ENCODE assay signal across 18 cellular contexts in genomic region chr12:52347016-52347415, GRCh38. TPM values are rescaled to one million over a fixed set of nuclear protein-coding genes. Genes with fewer than 3 reads are reported as not detected.
A peak's percentile ranks its signal among the peaks of the same experiment; 100 is the strongest.
DNase-seq lines count a peak whose midpoint lies in the region; ATAC-seq and TF ChIP-seq lines count a peak whose summit lies in the region.
"Had no signal": no experiment of that assay in that cellular context is flagged by ENCODE, and none has a peak within 500 bp of the region (broad histone marks: within the 10 kb centered on the region; RNA-seq: fewer than 3 reads in every experiment).

No MANE protein-coding gene starts in this region.

- TF ChIP-seq CTCF in natural killer cell (IDR thresholded peaks at IDR 0.05) (no peak), progenitor cell of endocrine pancreas (IDR thresholded peaks at IDR 0.05; ENCODE audit: unreplicated experiment) (no peak), foreskin fibroblast (IDR thresholded peaks at IDR 0.05; ENCODE audit: low read depth, low read length) (no peak), WTC11 (IDR thresholded peaks at IDR 0.05) (no peak)

- H3K4me1 Mint-ChIP-seq in natural killer cell treated with Interleukin-12 subunit alpha and Interleukin-12 subunit beta and Interleukin-15 and Interleukin-18, amount 100 ng/mL, for 72 hours (ENCODE audit: low read depth in 2 of 2), result peaks cover 9 to 11% of the 10 kb centered on the region in 2 donors
- H3K4me1 Mint-ChIP-seq in natural killer cell (peaks cover 6 to 23% of the 10 kb centered on the region in 2 donors), progenitor cell of endocrine pancreas (ENCODE audit: low read depth) (peaks cover 28% of the 10 kb centered on the region), WTC11 (no peaks in the 10 kb centered on the region)

- peaks cover 26 to 34% of the 10 kb centered on the region in 2 donors for H3K27me3 Mint-ChIP-seq in natural killer cell treated with Interleukin-12 subunit alpha and Interleukin-12 subunit beta and Interleukin-15 and Interleukin-18, amount 100 ng/mL, for 72 hours
- H3K27me3 Mint-ChIP-seq in natural killer cell (ENCODE audit: low read depth in 2 of 2) (peaks cover 65 to 75% of the 10 kb centered on the region in 2 donors), progenitor cell of endocrine pancreas (peaks cover 39% of the 10 kb centered on the region), WTC11 (ENCODE audit: low read depth) (no peaks in the 10 kb centered on the region)

- H3K4me3 ChIP-seq in foreskin fibroblast (ENCODE audit: low read depth in 1 of 2, low read length in 2 of 2), result no peak overlapping the region
- H3K4me3 ChIP-seq: GM23248 had no signal

- no peak overlapping the region for H3K4me3 Mint-ChIP-seq in natural killer cell treated with Interleukin-12 subunit alpha and Interleukin-12 subunit beta and Interleukin-15 and Interleukin-18, amount 100 ng/mL, for 72 hours
- H3K4me3 Mint-ChIP-seq in natural killer cell (no peak overlapping the region), progenitor cell of endocrine pancreas (ENCODE audit: low read depth) (no peak overlapping the region), WTC11 (no peak overlapping the region)
- H3K4me3 Mint-ChIP-seq: CD4-positive, alpha-beta memory T cell had no signal

- no peaks in the 10 kb centered on the region for H3K36me3 Mint-ChIP-seq in natural killer cell treated with Interleukin-12 subunit alpha and Interleukin-12 subunit beta and Interleukin-15 and Interleukin-18, amount 100 ng/mL, for 72 hours
- H3K36me3 Mint-ChIP-seq in natural killer cell, result no peaks in the 10 kb centered on the region
- H3K36me3 Mint-ChIP-seq in progenitor cell of endocrine pancreas (ENCODE audit: insufficient read depth), result no peaks in the 10 kb centered on the region
- peaks cover 3% of the 10 kb centered on the region; the same call in 1 of the 2 replicates for H3K36me3 Mint-ChIP-seq in WTC11
- H3K36me3 Mint-ChIP-seq: CD4-positive, alpha-beta memory T cell had no signal

- no peaks in the 10 kb centered on the region for H3K9me3 Mint-ChIP-seq in natural killer cell treated with Interleukin-12 subunit alpha and Interleukin-12 subunit beta and Interleukin-15 and Interleukin-18, amount 100 ng/mL, for 72 hours
- H3K9me3 Mint-ChIP-seq in natural killer cell (no peaks in the 10 kb centered on the region), progenitor cell of endocrine pancreas (ENCODE audit: low read depth) (no peaks in the 10 kb centered on the region), WTC11 (peaks cover 13% of the 10 kb centered on the region)

- intact Hi-C loops in natural killer cell (cut with micrococcal nuclease), result no loop called here

- no peaks in the 10 kb centered on the region for H3K27me3 ChIP-seq in layer of hippocampus (ENCODE audit: control insufficient read depth, insufficient read depth, low read length)

- no peak overlapping the region for H3K27ac Mint-ChIP-seq in natural killer cell treated with Interleukin-12 subunit alpha and Interleukin-12 subunit beta and Interleukin-15 and Interleukin-18, amount 100 ng/mL, for 72 hours
- H3K27ac Mint-ChIP-seq in natural killer cell (no peak overlapping the region), progenitor cell of endocrine pancreas (peak overlapping the region; percentile 15), WTC11 (no peak overlapping the region)
- H3K27ac Mint-ChIP-seq: CD4-positive, alpha-beta memory T cell had no signal

- H3K27ac ChIP-seq in layer of hippocampus (ENCODE audit: low read depth, low read length), result peak overlapping the region; percentile 10
- H3K27ac ChIP-seq: GM23248 had no signal

- DNase-seq in natural killer cell treated with Interleukin-12 subunit alpha and Interleukin-12 subunit beta and Interleukin-15 and Interleukin-18, amount 100 ng/mL, for 72 hours (ENCODE audit: low spot score), result peak; percentile 49
- DNase-seq in natural killer cell (no peak), progenitor cell of endocrine pancreas (ENCODE audit: low spot score, unreplicated experiment) (no peak), foreskin fibroblast (no peak), WTC11 (ENCODE audit: low spot score) (no peak), iPS-NIHi7 (ENCODE audit: extremely low spot score) (no peak)
- DNase-seq: CD4-positive, alpha-beta memory T cell; DMS79; GM23248; MV-4-11; NCI-H1436; NCI-H2029 treated with DMSO at 0.1 percent for 48 hours; NCI-H510A treated with DMSO at 0.1 percent for 48 hours had no signal

- ATAC-seq in natural killer cell treated with Interleukin-12 subunit alpha and Interleukin-12 subunit beta and Interleukin-15 and Interleukin-18, amount 100 ng/mL, for 72 hours, result no peak
- ATAC-seq in natural killer cell, result no peak
- no peak for ATAC-seq in WTC11
- ATAC-seq: HCT116 had no signal

- CTCF ChIA-PET in WTC11 (lab: Charles Lee), result interaction anchor here (1.2 kb wide), 1 partner anchor 191 kb away, joined by 5 read pairs; no protein-coding TSS in a partner anchor

- POLR2A ChIA-PET in WTC11 (lab: Charles Lee), result no interaction called here

TF ChIP-seq in WTC11, 78 proteins besides CTCF, POLR2A, EP300 and RAD21 (continues in another document):
- no peak for TF ChIP-seq PRDM15 (CRISPR knock-in tag; IDR thresholded peaks at IDR 0.05)
- TF ChIP-seq ATF1 (CRISPR knock-in tag; IDR thresholded peaks at IDR 0.05), result no peak
- TF ChIP-seq IRF2 (CRISPR knock-in tag; IDR thresholded peaks at IDR 0.05; ENCODE audit: borderline replicate concordance, low read depth), result no peak
- TF ChIP-seq TEAD4 (CRISPR knock-in tag; IDR thresholded peaks at IDR 0.05), result no peak
- TF ChIP-seq, protein P1, sequence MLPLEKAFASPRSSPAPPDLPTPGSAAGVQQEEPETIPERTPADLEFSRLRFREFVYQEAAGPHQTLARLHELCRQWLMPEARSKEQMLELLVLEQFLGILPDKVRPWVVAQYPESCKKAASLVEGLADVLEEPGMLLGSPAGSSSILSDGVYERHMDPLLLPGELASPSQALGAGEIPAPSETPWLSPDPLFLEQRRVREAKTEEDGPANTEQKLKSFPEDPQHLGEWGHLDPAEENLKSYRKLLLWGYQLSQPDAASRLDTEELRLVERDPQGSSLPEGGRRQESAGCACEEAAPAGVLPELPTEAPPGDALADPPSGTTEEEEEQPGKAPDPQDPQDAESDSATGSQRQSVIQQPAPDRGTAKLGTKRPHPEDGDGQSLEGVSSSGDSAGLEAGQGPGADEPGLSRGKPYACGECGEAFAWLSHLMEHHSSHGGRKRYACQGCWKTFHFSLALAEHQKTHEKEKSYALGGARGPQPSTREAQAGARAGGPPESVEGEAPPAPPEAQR (CRISPR knock-in tag; IDR thresholded peaks at IDR 0.05), result no peak
- no peak for TF ChIP-seq HMGA2 (CRISPR knock-in tag; IDR thresholded peaks at IDR 0.05)
- no peak for TF ChIP-seq FOXP1 (CRISPR knock-in tag; IDR thresholded peaks at IDR 0.05; ENCODE audit: borderline replicate concordance)

RNA-seq across cellular contexts. Expression of gene KRT85, which starts 20.3 kb away (rescaled TPM):
- total RNA-seq in natural killer cell treated with Interleukin-12 subunit alpha and Interleukin-12 subunit beta and Interleukin-15 and Interleukin-18, amount 100 ng/mL, for 72 hours, result not detected
- total RNA-seq in natural killer cell (not detected), progenitor cell of endocrine pancreas (not detected in 2 replicates), WTC11 (2021) (not detected in 3 replicates)
- total RNA-seq: A673; CD4-positive, alpha-beta memory T cell; G401; GM23248; HT1080 had no signal

RNA-seq across cellular contexts. Expression of gene KRT83, which starts 25.8 kb away (rescaled TPM):
- total RNA-seq in natural killer cell treated with Interleukin-12 subunit alpha and Interleukin-12 subunit beta and Interleukin-15 and Interleukin-18, amount 100 ng/mL, for 72 hours, result not detected
- total RNA-seq in natural killer cell (not detected), progenitor cell of endocrine pancreas (not detected in 2 replicates), WTC11 (2021) (not detected in 3 replicates)
- total RNA-seq: A673; CD4-positive, alpha-beta memory T cell; GM23248 had no signal

RNA-seq across cellular contexts. Expression of gene KRT84, which starts 38.4 kb away (rescaled TPM):
- total RNA-seq in natural killer cell treated with Interleukin-12 subunit alpha and Interleukin-12 subunit beta and Interleukin-15 and Interleukin-18, amount 100 ng/mL, for 72 hours, result not detected
- total RNA-seq in natural killer cell, result not detected
- total RNA-seq in progenitor cell of endocrine pancreas, result not detected in 2 replicates
- not detected in 3 replicates for total RNA-seq in WTC11 (2021)
- total RNA-seq: A673; CD4-positive, alpha-beta memory T cell; G401; GM23248; HT1080 had no signal

RNA-seq across cellular contexts. Expression of gene KRT81, which starts 55.7 kb away (rescaled TPM):
- total RNA-seq in natural killer cell treated with Interleukin-12 subunit alpha and Interleukin-12 subunit beta and Interleukin-15 and Interleukin-18, amount 100 ng/mL, for 72 hours, result under 1 TPM in 1 of 2 donors, not detected in 1; 0.22 TPM
- total RNA-seq in natural killer cell, result 1 to 10 TPM in 2 of 3 donors, under 1 TPM in 1; 0.28 to 1.4 (median 1.3) TPM
- not detected in 2 replicates for total RNA-seq in progenitor cell of endocrine pancreas
- total RNA-seq in WTC11 (2021), result 0.21 to 0.70 TPM (median 0.34 TPM) in 3 replicates
- total RNA-seq: CD4-positive, alpha-beta memory T cell; G401 had no signal

RNA-seq across cellular contexts. Expression of gene KRT82, which starts 59.1 kb away (rescaled TPM):
- total RNA-seq in natural killer cell treated with Interleukin-12 subunit alpha and Interleukin-12 subunit beta and Interleukin-15 and Interleukin-18, amount 100 ng/mL, for 72 hours, result not detected
- not detected for total RNA-seq in natural killer cell
- total RNA-seq in progenitor cell of endocrine pancreas, result not detected in 2 replicates
- not detected in 3 replicates for total RNA-seq in WTC11 (2021)
- total RNA-seq: A673; CD4-positive, alpha-beta memory T cell; G401; GM23248; HT1080 had no signal
